19 cellular contexts compared by ENCODE assay signal in the genomic region with DNA sequence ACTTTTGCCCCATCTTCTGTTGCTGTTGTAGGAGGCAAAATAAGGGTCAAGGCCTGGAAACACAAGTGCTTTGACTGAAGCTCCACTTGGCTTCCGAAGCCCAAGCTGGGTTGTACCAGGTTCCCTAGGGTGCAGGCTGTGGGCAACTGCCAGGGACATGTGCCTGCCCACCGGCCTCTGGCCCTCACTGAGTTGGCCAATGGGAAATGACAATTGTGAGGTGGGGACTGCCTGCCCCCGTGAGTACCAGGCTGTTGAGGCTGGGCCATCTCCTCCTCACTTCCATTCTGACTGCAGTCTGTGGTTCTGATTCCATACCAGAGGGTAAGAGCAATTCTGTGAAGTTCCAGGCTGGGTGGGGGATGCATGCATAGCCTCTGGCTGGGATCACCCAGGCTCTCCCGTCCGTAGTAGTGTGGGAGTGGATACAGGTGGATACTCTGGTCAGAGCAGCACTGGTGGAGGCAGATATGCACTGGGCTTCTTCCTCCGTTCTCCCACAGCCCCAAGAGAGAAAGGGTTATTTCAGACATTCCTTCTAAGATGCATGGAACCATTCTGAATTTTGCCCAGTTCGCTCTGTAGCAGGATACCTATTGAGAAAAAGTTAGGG. TPM values are rescaled to one million over a fixed set of nuclear protein-coding genes. Genes with fewer than 3 reads are reported as not detected.
DNase-seq lines count a peak whose midpoint lies in the region; ATAC-seq and TF ChIP-seq lines count a peak whose summit lies in the region.
"Had no signal": no experiment of that assay in that cellular context is flagged by ENCODE, and none has a peak within 500 bp of the region (broad histone marks: within the 10 kb centered on the region; RNA-seq: fewer than 3 reads in every experiment).

A gene (plus strand): TSS at position 285 of the 613 bp plus-strand sequence. CDS start 10,349 bp downstream, outside the sequence.

- no peak within 1 kb of the TSS for H3K4me2 ChIP-seq in smooth muscle cell

- H3K27ac ChIP-seq in right atrium auricular region (no peak within 1 kb of the TSS), left ventricle myocardium inferior (replicated peaks) (no peak within 1 kb of the TSS), gastroesophageal sphincter (no peak within 1 kb of the TSS), smooth muscle cell (ENCODE audit: low read depth) (no peak within 1 kb of the TSS)

- no peak for TF ChIP-seq POLR2A in gastroesophageal sphincter (IDR thresholded peaks at IDR 0.05)

- no peaks in the 10 kb centered on the region for H3K27me3 ChIP-seq in right atrium auricular region
- peaks cover 33% of the 10 kb centered on the region for H3K27me3 ChIP-seq in left ventricle myocardium inferior (ENCODE audit: low read depth)
- peaks cover 32% of the 10 kb centered on the region for H3K27me3 ChIP-seq in gastroesophageal sphincter
- H3K27me3 ChIP-seq in smooth muscle cell (ENCODE audit: low read depth), result peaks cover 21% of the 10 kb centered on the region

- H4K20me1 ChIP-seq in smooth muscle cell (ENCODE audit: low read depth), result no peaks in the 10 kb centered on the region

- peak; percentile 59 for DNase-seq in right atrium auricular region (ENCODE audit: low spot score)
- no peak for DNase-seq in left ventricle myocardium inferior
- DNase-seq in sciatic nerve (ENCODE audit: low spot score), result no peak
- no peak for DNase-seq in NK-92 (lab: John Stamatoyannopoulos, UW; ENCODE audit: unreplicated experiment)
- no peak for DNase-seq in smooth muscle cell (lab: John Stamatoyannopoulos, UW; ENCODE audit: unreplicated experiment)
- DNase-seq: GF-D8, KG1, NCI-H1092, NCI-H146, NCI-H2081 treated with DMSO at 0.1 percent for 48 hours, NCI-H510A treated with DMSO at 0.1 percent for 48 hours, SHP77 treated with DMSO at 0.1 percent for 48 hours had no signal

- H3K4me3 ChIP-seq in right atrium auricular region (no peak within 1 kb of the TSS), left ventricle myocardium inferior (no peak within 1 kb of the TSS), gastroesophageal sphincter (no peak within 1 kb of the TSS), smooth muscle cell (no peak within 1 kb of the TSS)

- TF ChIP-seq EP300 in gastroesophageal sphincter (IDR thresholded peaks at IDR 0.05), result no peak

- WGBS in gastroesophageal sphincter (ENCODE audit: low coverage in 1 of 2), 2 donors, result 75% methylated on average over 1 of the region's 7 CpGs; no CpG with 5 or more reads in 1 of the 2 donors
- WGBS in smooth muscle cell (ENCODE audit: low lambda C conversion rate), result 91% methylated on average over 7 of the region's 7 CpGs

- no peaks in the 10 kb centered on the region for H3F3A ChIP-seq in smooth muscle cell (ENCODE audit: low read depth)

- intact Hi-C loops in left ventricle myocardium inferior (cut with micrococcal nuclease), result no loop called here
- intact Hi-C loops in sciatic nerve (cut with DNase I), result loop anchor here (10.0 kb wide), 1 partner anchor 322 kb away; no protein-coding TSS in a partner anchor

- H2AFZ ChIP-seq in smooth muscle cell (ENCODE audit: low read depth), result no peak within 1 kb of the TSS

- no peaks in the 10 kb centered on the region for H3K36me3 ChIP-seq in right atrium auricular region
- H3K36me3 ChIP-seq in left ventricle myocardium inferior, result no peaks in the 10 kb centered on the region
- H3K36me3 ChIP-seq in gastroesophageal sphincter, result no peaks in the 10 kb centered on the region
- no peaks in the 10 kb centered on the region for H3K36me3 ChIP-seq in smooth muscle cell (ENCODE audit: low read depth)

- H3K9me3 ChIP-seq in right atrium auricular region, result no peaks in the 10 kb centered on the region
- H3K9me3 ChIP-seq in left ventricle myocardium inferior (replicated peaks), result no peaks in the 10 kb centered on the region
- no peaks in the 10 kb centered on the region for H3K9me3 ChIP-seq in gastroesophageal sphincter
- no peaks in the 10 kb centered on the region for H3K9me3 ChIP-seq in smooth muscle cell (replicated peaks; ENCODE audit: low read depth)

- no peak for TF ChIP-seq CTCF in right atrium auricular region (IDR thresholded peaks at IDR 0.05)
- no peak for TF ChIP-seq CTCF in left ventricle myocardium inferior (IDR thresholded peaks at IDR 0.05; ENCODE audit: borderline replicate concordance)
- TF ChIP-seq CTCF in gastroesophageal sphincter (IDR thresholded peaks at IDR 0.05), result no peak
- no peak for TF ChIP-seq CTCF in smooth muscle cell (IDR thresholded peaks at IDR 0.05; ENCODE audit: borderline replicate concordance, insufficient read depth, poor library complexity, severe bottlenecking)

- no peaks in the 10 kb centered on the region for H3K79me2 ChIP-seq in smooth muscle cell (ENCODE audit: low read depth)

- H3K9ac ChIP-seq in smooth muscle cell (ENCODE audit: low read depth), result no peak within 1 kb of the TSS

- ATAC-seq in gastroesophageal sphincter (peak; percentile 19), sciatic nerve (peak; percentile 72), HG03175 (IDR thresholded peaks at IDR 0.05; ENCODE audit: unreplicated experiment) (no peak)
- ATAC-seq: HCT116 had no signal

- H3K4me1 ChIP-seq in right atrium auricular region, result no peaks in the 10 kb centered on the region
- H3K4me1 ChIP-seq in left ventricle myocardium inferior, result no peaks in the 10 kb centered on the region
- H3K4me1 ChIP-seq in gastroesophageal sphincter, result no peaks in the 10 kb centered on the region
- H3K4me1 ChIP-seq in smooth muscle cell (ENCODE audit: low read depth), result no peaks in the 10 kb centered on the region

RNA-seq across cellular contexts. Expression of the gene that starts here (rescaled TPM):
- total RNA-seq in right atrium auricular region (10 to 100 TPM in 1 of 2 donors, 1 to 10 TPM in 1; 2.4 to 19.1 TPM), left ventricle myocardium inferior (0.69 TPM), gastroesophageal sphincter (10 to 100 TPM in 1 of 4 donors, under 1 TPM in 3; 0.23 to 34.5 (median 0.57) TPM), sciatic nerve (21.0 TPM), smooth muscle cell (not detected in 2 replicates)
- not detected in 2 replicates for polyA plus RNA-seq in smooth muscle cell
- total RNA-seq: A673, Daoy, M059J had no signal
- polyA plus RNA-seq: CD14-positive monocyte had no signal
